11 cellular contexts compared by ENCODE assay signal in genomic region chr4:55444822-55445221, GRCh38. TPM values are rescaled to one million over a fixed set of nuclear protein-coding genes. Genes with fewer than 3 reads are reported as not detected.
DNase-seq lines count a peak whose midpoint lies in the region; ATAC-seq and TF ChIP-seq lines count a peak whose summit lies in the region.
"Had no signal": no experiment of that assay in that cellular context is flagged by ENCODE, and none has a peak within 500 bp of the region (broad histone marks: within the 10 kb centered on the region; RNA-seq: fewer than 3 reads in every experiment).

No MANE protein-coding gene starts in this region.

- H3K27me3 ChIP-seq in A673 (replicated peaks; ENCODE audit: insufficient read depth, low read depth, low read length, poor library complexity) = no peaks in the 10 kb centered on the region
- H3K27me3 ChIP-seq: stomach had no signal

- TF ChIP-seq CTCF in A673 (conservative IDR thresholded peaks at IDR 0.05; ENCODE audit: low read depth, low read length) (peak; percentile 31; the same call in 1 of the 2 replicates), GM12872 (IDR thresholded peaks at IDR 0.05; ENCODE audit: insufficient read depth, low read depth, low read length) (peak; percentile 28; the same call in 1 of the 3 replicates), foreskin fibroblast (IDR thresholded peaks at IDR 0.05; ENCODE audit: low read depth, low read length) (peak; percentile 40)

- no peaks in the 10 kb centered on the region for H3K9me3 Mint-ChIP-seq in activated T-helper 1 cell treated with anti-CD3 and anti-CD28 coated beads, Interleukin-12 subunit alpha, Interleukin-12 subunit beta, Interleukin-2, Interleukin-4 antibody, amounts not matched to agents 30 ng/mL and 10 ng/mL and 1 ng/mL, durations not matched to agents 14 hours and 24 hours and 36 hours

- no peak overlapping the region for H3K27ac ChIP-seq in A673 (ENCODE audit: low read depth, low read length, poor library complexity, severe bottlenecking)
- H3K27ac ChIP-seq: stomach had no signal

- no peak overlapping the region for H3K27ac Mint-ChIP-seq in activated T-helper 1 cell treated with anti-CD3 and anti-CD28 coated beads, Interleukin-12 subunit alpha, Interleukin-12 subunit beta, Interleukin-2, Interleukin-4 antibody, amounts not matched to agents 30 ng/mL and 10 ng/mL and 1 ng/mL, durations not matched to agents 14 hours and 24 hours and 36 hours
- H3K27ac Mint-ChIP-seq: progenitor cell of endocrine pancreas had no signal

- no peaks in the 10 kb centered on the region for H3K9me3 ChIP-seq in A673 (ENCODE audit: low read depth, low read length, poor library complexity, severe bottlenecking)
- H3K9me3 ChIP-seq: stomach had no signal

- BruUV-seq in A673 (replicated peaks; lab: Mats Ljungman, UMichigan) = no TSS peak

- intact Hi-C loops in A673 (cut with micrococcal nuclease; ENCODE audit: unreplicated experiment) = loop anchor here (10.0 kb wide), 1 partner anchor 290 kb away; no protein-coding TSS in a partner anchor
- intact Hi-C loops in activated T-helper 1 cell treated with anti-CD3 and anti-CD28 coated beads, Interleukin-12 subunit alpha, Interleukin-12 subunit beta, Interleukin-2, Interleukin-4 antibody, amounts not matched to agents 30 ng/mL and 10 ng/mL and 1 ng/mL, durations not matched to agents 14 hours and 24 hours and 36 hours (cut with micrococcal nuclease) = no loop called here

- ATAC-seq in HG02623 (IDR thresholded peaks at IDR 0.05; ENCODE audit: unreplicated experiment) = no peak
- no peak for ATAC-seq in HG02588 (IDR thresholded peaks at IDR 0.05; ENCODE audit: unreplicated experiment)

- H3K36me3 ChIP-seq in A673 (ENCODE audit: insufficient read depth, low read length, poor library complexity, severe bottlenecking) = peaks cover 5% of the 10 kb centered on the region

- CTCF ChIA-PET in A673 (lab: Charles Lee) = no interaction called here

- H3K27me3 Mint-ChIP-seq in activated T-helper 1 cell treated with anti-CD3 and anti-CD28 coated beads, Interleukin-12 subunit alpha, Interleukin-12 subunit beta, Interleukin-2, Interleukin-4 antibody, amounts not matched to agents 30 ng/mL and 10 ng/mL and 1 ng/mL, durations not matched to agents 14 hours and 24 hours and 36 hours (ENCODE audit: insufficient read depth) = no peaks in the 10 kb centered on the region
- H3K27me3 Mint-ChIP-seq: progenitor cell of endocrine pancreas had no signal

- peaks cover 12% of the 10 kb centered on the region for H3K36me3 Mint-ChIP-seq in activated T-helper 1 cell treated with anti-CD3 and anti-CD28 coated beads, Interleukin-12 subunit alpha, Interleukin-12 subunit beta, Interleukin-2, Interleukin-4 antibody, amounts not matched to agents 30 ng/mL and 10 ng/mL and 1 ng/mL, durations not matched to agents 14 hours and 24 hours and 36 hours (ENCODE audit: low read depth)

- POLR2A ChIA-PET in A673 (lab: Charles Lee; ENCODE audit: low non-redundant PET) = no interaction called here

- H3K4me1 ChIP-seq in A673 (ENCODE audit: insufficient read depth, low read length, poor library complexity, severe bottlenecking) = no peaks in the 10 kb centered on the region

- no peaks in the 10 kb centered on the region for H3K4me1 Mint-ChIP-seq in activated T-helper 1 cell treated with anti-CD3 and anti-CD28 coated beads, Interleukin-12 subunit alpha, Interleukin-12 subunit beta, Interleukin-2, Interleukin-4 antibody, amounts not matched to agents 30 ng/mL and 10 ng/mL and 1 ng/mL, durations not matched to agents 14 hours and 24 hours and 36 hours (ENCODE audit: low read depth)

- DNase-seq in A673 (ENCODE audit: low spot score) = peak; percentile 25
- DNase-seq in RPMI7951 (ENCODE audit: low read depth) = peak; percentile 23
- DNase-seq in foreskin fibroblast = peak; percentile 41 to 74
- DNase-seq in cortex of kidney (lab: John Stamatoyannopoulos, UW) = no peak
- no peak for DNase-seq in activated T-helper 1 cell treated with anti-CD3 and anti-CD28 coated beads, Interleukin-12 subunit alpha, Interleukin-12 subunit beta, Interleukin-2, Interleukin-4 antibody, amounts not matched to agents 30 ng/mL and 10 ng/mL and 1 ng/mL, durations not matched to agents 14 hours and 24 hours and 36 hours (ENCODE audit: low spot score)
- DNase-seq: NCI-H446 treated with DMSO at 0.1 percent for 48 hours, stomach had no signal

- no peak overlapping the region for H3K4me3 Mint-ChIP-seq in activated T-helper 1 cell treated with anti-CD3 and anti-CD28 coated beads, Interleukin-12 subunit alpha, Interleukin-12 subunit beta, Interleukin-2, Interleukin-4 antibody, amounts not matched to agents 30 ng/mL and 10 ng/mL and 1 ng/mL, durations not matched to agents 14 hours and 24 hours and 36 hours

- H3K4me3 ChIP-seq in A673 (ENCODE audit: low read depth, low read length, poor library complexity, severe bottlenecking) (no peak overlapping the region), foreskin fibroblast (ENCODE audit: low read depth in 1 of 2, low read length in 2 of 2) (no peak overlapping the region)
- H3K4me3 ChIP-seq: stomach had no signal

RNA-seq across cellular contexts. Expression of gene TMEM165, which starts 49.1 kb away (rescaled TPM):
- total RNA-seq in A673 (2021) = 33.5 and 34.7 TPM in 2 replicates
- total RNA-seq in RPMI7951 (2014; rRNA removed; shearing (Covaris generic)) = 96.1 and 101 TPM in 2 replicates
- 110 and 112 TPM in 2 replicates for total RNA-seq in activated T-helper 1 cell treated with anti-CD3 and anti-CD28 coated beads, Interleukin-12 subunit alpha, Interleukin-12 subunit beta, Interleukin-2, Interleukin-4 antibody, amounts not matched to agents 30 ng/mL and 10 ng/mL and 1 ng/mL, durations not matched to agents 14 hours and 24 hours and 36 hours

Comparison
In these comparisons a context has a peak if more than half of its experiments do, and no peak if none do; other contexts are left out.
1. DNase-seq: peak in A673 (single experiment), RPMI7951 (single experiment) and foreskin fibroblast (2 of 2); none in cortex of kidney (single experiment) and activated T-helper 1 cell treated with anti-CD3 and anti-CD28 coated beads, Interleukin-12 subunit alpha, Interleukin-12 subunit beta, Interleukin-2, Interleukin-4 antibody, amounts not matched to agents 30 ng/mL and 10 ng/mL and 1 ng/mL, durations not matched to agents 14 hours and 24 hours and 36 hours (single experiment).
2. Peak in every context shown above with its lines, with median percentiles within 50 percentile points of each other: CTCF ChIP-seq.